26 cellular contexts compared by ENCODE assay signal in genomic region chr6:165950316-165950715, GRCh38.
DNase-seq lines count a peak whose midpoint lies in the region; ATAC-seq, FAIRE-seq and TF ChIP-seq lines count a peak whose summit lies in the region.
"Had no signal": no experiment of that assay in that cellular context is flagged by ENCODE, and none has a peak within 500 bp of the region (broad histone marks: within the 10 kb centered on the region; RNA-seq: fewer than 3 reads in every experiment).

No MANE protein-coding gene starts in this region.

- TF ChIP-seq RAD21 in A549 (conservative IDR thresholded peaks at IDR 0.05 in 1 of 2, IDR thresholded peaks at IDR 0.05 in 1 of 2), result no peak

- H3K9me3 ChIP-seq in A549, result no peaks in the 10 kb centered on the region
- H3K9me3 ChIP-seq: BE2C had no signal

- CTCF ChIA-PET in A549 (lab: Yijun Ruan, JAX), result interaction anchor here (2.2 kb wide), 1 partner anchor 148 kb away, joined by 12 read pairs; no protein-coding TSS in a partner anchor

- DNase-seq in A549 (ENCODE audit: low read depth in 1 of 2, low spot score in 1 of 2) (no peak), cerebellar nuclear complex (lab: John Stamatoyannopoulos, UW) (peak; percentile 45 to 82), inferior parietal cortex (ENCODE audit: extremely low spot score) (peak; percentile 20), superior temporal gyrus (ENCODE audit: extremely low spot score) (peak; percentile 13), KBM-7 (no peak), hippocampal formation (lab: John Stamatoyannopoulos, UW) (no peak), GM10266 (ENCODE audit: extremely low spot score) (no peak)
- DNase-seq: ACHN; AML-193; BE2C; CD4-positive, alpha-beta T cell; CD8-positive, alpha-beta memory T cell; DMS 273 treated with DMSO at 0.1 percent for 48 hours; DMS53; DMS79 treated with DMSO at 0.1 percent for 48 hours; H9 had no signal

- POLR2A ChIA-PET in A549 (lab: Yijun Ruan, JAX), result no interaction called here

- H3K27ac ChIP-seq in A549, result 0 out of 6 replicates have a peak overlapping the region, but pooled peaks of 1 of the 2 experiments have one; percentile 20
- H3K27ac ChIP-seq: 22Rv1; BLaER1 treated with 17β-estradiol and CSF1 and Interleukin-3, amounts not matched to agents 10 nM and 100 nM had no signal

- TF ChIP-seq CTCF in A549 (IDR thresholded peaks at IDR 0.05) (no peak), GM10266 (IDR thresholded peaks at IDR 0.05; ENCODE audit: control insufficient read depth, insufficient read depth, low read depth, missing control alignments) (no peak)

- WGBS in A549 (ENCODE audit: missing lambda C conversion rate), result 73% methylated on average over 4 of the region's 6 CpGs

- no peak overlapping the region for H3K4me2 ChIP-seq in A549
- H3K4me2 ChIP-seq: BLaER1 treated with 17β-estradiol and CSF1 and Interleukin-3, amounts not matched to agents 10 nM and 100 nM; GM23338 had no signal

- ATAC-seq in A549 (peak; percentile 22 to 25; a peak in 3 of 6 replicates), HG02678 (IDR thresholded peaks at IDR 0.05; ENCODE audit: unreplicated experiment) (no peak)
- ATAC-seq: GM23338, HCT116 had no signal

- no peak for TF ChIP-seq POLR2A in A549 (IDR thresholded peaks at IDR 0.05; ENCODE audit: low read length)

- no peak overlapping the region for H3K4me3 ChIP-seq in A549
- H3K4me3 ChIP-seq: BLaER1 treated with 17β-estradiol and CSF1 and Interleukin-3, amounts not matched to agents 10 nM and 100 nM; GM23338 had no signal

- peaks cover 47% of the 10 kb centered on the region for H3K4me1 ChIP-seq in A549
- H3K4me1 ChIP-seq: BE2C; BLaER1 treated with 17β-estradiol and CSF1 and Interleukin-3, amounts not matched to agents 10 nM and 100 nM had no signal

- in situ Hi-C loops in KBM-7 (cut with MboI; ENCODE audit: low pct_unique_long_range_greater_than_20kb, low sequenced_read_pairs), result no loop called here

- TF ChIP-seq EP300 in A549 (IDR thresholded peaks at IDR 0.05), result no peak

- FAIRE-seq in A549 (lab: Jason Lieb, UNC), result no peak
- FAIRE-seq: A204.1, D721Med, G401.6, GM12891, GM18507 had no signal

TF ChIP-seq in A549, 52 proteins besides CTCF, POLR2A, EP300 and RAD21:
- TF ChIP-seq HEYL (CRISPR knock-in tag; IDR thresholded peaks at IDR 0.05) (no peak), NFE2L2 (conservative IDR thresholded peaks at IDR 0.05; ENCODE audit: low read length) (no peak), BHLHE40 (IDR thresholded peaks at IDR 0.05; ENCODE audit: low read depth, low read length) (no peak), ATOH8 (CRISPR knock-in tag; IDR thresholded peaks at IDR 0.05; ENCODE audit: low read depth) (no peak), NR3C1 (IDR thresholded peaks at IDR 0.05) (no peak), HES2 (IDR thresholded peaks at IDR 0.05) (no peak), CBX2 (IDR thresholded peaks at IDR 0.05; ENCODE audit: borderline replicate concordance, low read depth) (no peak), FOXS1 (CRISPR knock-in tag; IDR thresholded peaks at IDR 0.05) (no peak), JUNB (IDR thresholded peaks at IDR 0.05) (no peak), REST (IDR thresholded peaks at IDR 0.05) (no peak), FOSB (CRISPR knock-in tag; IDR thresholded peaks at IDR 0.05) (no peak), HOXA7 (CRISPR knock-in tag; IDR thresholded peaks at IDR 0.05) (no peak), MYC (IDR thresholded peaks at IDR 0.05; ENCODE audit: borderline replicate concordance, low read length) (no peak), GATA3 (IDR thresholded peaks at IDR 0.05; ENCODE audit: borderline replicate concordance) (no peak), KDM5A (IDR thresholded peaks at IDR 0.05) (no peak), CBX8 (IDR thresholded peaks at IDR 0.05) (no peak), EHMT2 (IDR thresholded peaks at IDR 0.05; ENCODE audit: low read depth) (no peak), MAFK (IDR thresholded peaks at IDR 0.05; ENCODE audit: partially characterized antibody) (no peak), HDAC2 (IDR thresholded peaks at IDR 0.05) (no peak)

Comparison
In these comparisons a context has a peak if more than half of its experiments do, and no peak if none do; other contexts are left out.
1. DNase-seq: peak in cerebellar nuclear complex (2 of 2), inferior parietal cortex (single experiment) and superior temporal gyrus (single experiment); none in A549 (0 of 2), KBM-7 (single experiment), hippocampal formation (0 of 2) and GM10266 (single experiment).